In genomic region chr12:70845268-70845667, GRCh38 we compare ENCODE assay signal across 26 cellular contexts.
"Had no signal": no experiment of that assay in that cellular context is flagged by ENCODE, and none has a peak within 500 bp of the region (broad histone marks: within the 10 kb centered on the region; RNA-seq: fewer than 3 reads in every experiment).

No MANE protein-coding gene starts in this region.

- ATAC-seq: stimulated activated effector memory CD8-positive, alpha-beta T cell treated with anti-CD3 and anti-CD28 coated beads, Interleukin-12 subunit alpha, Interleukin-12 subunit beta, amount 100 ng/mL, for 72 hours; stimulated activated memory B cell treated with anti-CD40 and anti-IgM and Interleukin-4, amounts not matched to agents 10 μg/mL and 1 μg/mL and 100 μg/mL, for 72 hours; stimulated activated naive B cell treated with anti-CD40 and anti-IgM and Interleukin-4, amounts not matched to agents 10 μg/mL and 1 μg/mL and 100 μg/mL, for 72 hours; stimulated activated naive CD8-positive, alpha-beta T cell treated with anti-CD3 and anti-CD28 coated beads, Interleukin-15, amount 100 ng/mL, for 72 hours; stimulated activated naive CD8-positive, alpha-beta T cell treated with anti-CD3 and anti-CD28 coated beads, Interleukin-15, Interleukin-2, amounts not matched to agents 100 U/mL and 50 U/mL, for 24 hours; upper lobe of right lung had no signal

- DNase-seq: stimulated activated CD4-positive, alpha-beta T cell treated with anti-CD3 and anti-CD28 coated beads, Interleukin-2, amount 100 ng/mL, for 48 hours; stimulated activated CD4-positive, alpha-beta T cell treated with anti-CD3 and anti-CD28 coated beads, Interleukin-4, amount 100 ng/mL, for 1 hour; stimulated activated CD4-positive, alpha-beta T cell treated with anti-CD3 and anti-CD28 coated beads, Interleukin-4, amount 100 ng/mL, for 24 hours; stimulated activated CD4-positive, alpha-beta T cell treated with anti-CD3 and anti-CD28 coated beads, Interleukin-4, amount 100 ng/mL, for 4 hours; stimulated activated CD8-positive, alpha-beta memory T cell treated with anti-CD3 and anti-CD28 coated beads, Interleukin-4, amount 100 ng/mL, for 48 hours; stimulated activated naive B cell treated with anti-CD40 and anti-IgM and Interleukin-4, amounts not matched to agents 10 μg/mL and 1 μg/mL and 100 μg/mL, for 72 hours; stimulated activated naive CD4-positive, alpha-beta T cell; stimulated activated naive CD4-positive, alpha-beta T cell treated with Interleukin-2 at 50 U/mL for 16 hours; stimulated activated naive CD8-positive, alpha-beta T cell treated with anti-CD3 and anti-CD28 coated beads, Interleukin-15, amount 100 ng/mL, for 72 hours; stimulated activated naive CD8-positive, alpha-beta T cell treated with anti-CD3 and anti-CD28 coated beads, Interleukin-15, Interleukin-2, amounts not matched to agents 100 U/mL and 50 U/mL, for 24 hours; stomach; substantia nigra; testis; thyroid gland; tibial artery; transverse colon; trophoblast cell; upper lobe of left lung; upper lobe of right lung; uterus had no signal

- H3K36me3 ChIP-seq: stomach, suprapubic skin, thoracic aorta, thyroid gland, tibial artery, tibial nerve, transverse colon, upper lobe of left lung, upper lobe of right lung, uterus, vagina had no signal

- H3K9me3 ChIP-seq: stomach, suprapubic skin, testis, thoracic aorta, thyroid gland, tibial artery, tibial nerve, transverse colon, upper lobe of left lung, upper lobe of right lung, uterus, vagina had no signal

- H3K4me1 ChIP-seq: stomach, suprapubic skin, testis, tibial nerve, uterus, vagina had no signal

- H3K4me3 ChIP-seq: stomach, suprapubic skin, testis, thoracic aorta, thyroid gland, tibial artery, tibial nerve, transverse colon, upper lobe of left lung, upper lobe of right lung, uterus, vagina had no signal
